35 cellular contexts compared by ENCODE assay signal in genomic region chrX:47162927-47163583, GRCh38.
"Had no signal": no experiment of that assay in that cellular context is flagged by ENCODE, and none has a peak within 500 bp of the region (broad histone marks: within the 10 kb centered on the region; RNA-seq: fewer than 3 reads in every experiment).

No MANE protein-coding gene starts in this region.

- H3K4me1 Mint-ChIP-seq: activated naive CD4-positive, alpha-beta T cell treated with anti-CD3 and anti-CD28 coated beads, Interleukin-2, amount 10 ng/mL, durations not matched to agents 7 days and 5 days; brain; central memory CD8-positive, alpha-beta T cell; endodermal cell had no signal

- H3K9me3 ChIP-seq: gastrocnemius medialis had no signal

- H3K4me1 ChIP-seq: adrenal gland, breast epithelium, foreskin keratinocyte, gastrocnemius medialis had no signal

- H3K27ac Mint-ChIP-seq: activated CD4-positive, alpha-beta memory T cell treated with anti-CD3 and anti-CD28 coated beads for 36 hours; activated CD4-positive, alpha-beta T cell treated with anti-CD3 and anti-CD28 coated beads for 36 hours; activated CD4-positive, alpha-beta T cell treated with anti-CD3 and anti-CD28 coated beads, Interleukin-2, amount 10 ng/mL, durations not matched to agents 24 days and 14 days; activated CD8-positive, alpha-beta memory T cell treated with anti-CD3 and anti-CD28 coated beads, Interleukin-2, amount 10 ng/mL, durations not matched to agents 7 days and 5 days; activated CD8-positive, alpha-beta T cell treated with anti-CD3 and anti-CD28 coated beads, Interleukin-2, amount 10 ng/mL, durations not matched to agents 7 days and 5 days; activated naive CD4-positive, alpha-beta T cell treated with anti-CD3 and anti-CD28 coated beads, Interleukin-2, amount 10 ng/mL, durations not matched to agents 7 days and 5 days; activated T-helper 1 cell treated with anti-CD3 and anti-CD28 coated beads, Interleukin-12 subunit alpha, Interleukin-12 subunit beta, Interleukin-2, Interleukin-4 antibody, amounts not matched to agents 30 ng/mL and 10 ng/mL and 1 ng/mL, durations not matched to agents 14 hours and 24 hours and 36 hours; brain; dendritic cell treated with granulocyte-macrophage colony-stimulating factor and Interleukin-4, amounts not matched to agents 40 ng/mL and 50 ng/mL, for 4 days; endodermal cell; T-helper 17 cell; T-helper 2 cell treated with Interferon-gamma antibody and Interleukin-4, amounts not matched to agents 5 μg/mL and 100 μg/mL, for 36 hours had no signal

- H3K36me3 ChIP-seq: breast epithelium, cardiac muscle cell, gastrocnemius medialis had no signal

- H3K4me3 ChIP-seq: adrenal gland, breast epithelium, cardiac muscle cell, coronary artery, dorsolateral prefrontal cortex, gastrocnemius medialis had no signal

- DNase-seq: activated CD4-positive, alpha-beta memory T cell treated with anti-CD3 and anti-CD28 coated beads for 36 hours; activated CD4-positive, alpha-beta T cell treated with anti-CD3 and anti-CD28 coated beads for 36 hours; activated CD4-positive, alpha-beta T cell treated with anti-CD3 and anti-CD28 coated beads, Interleukin-2, amount 10 ng/mL, durations not matched to agents 24 days and 14 days; activated CD4-positive, CD25-positive, alpha-beta regulatory T cell; activated CD4-positive, CD25-positive, alpha-beta regulatory T cell treated with anti-CD3 and anti-CD28 coated beads, Interleukin-2, amount 50 U/mL, for 72 hours; activated CD8-positive, alpha-beta memory T cell treated with anti-CD3 and anti-CD28 coated beads, Interleukin-2, amount 10 ng/mL, durations not matched to agents 7 days and 5 days; activated CD8-positive, alpha-beta memory T cell treated with anti-CD3 and anti-CD28 coated beads, Interleukin-2, amount 50 U/mL, for 4 hours; activated CD8-positive, alpha-beta T cell treated with anti-CD3 and anti-CD28 coated beads, Interleukin-2, amount 10 ng/mL, durations not matched to agents 7 days and 5 days; activated gamma-delta T cell; activated naive CD4-positive, alpha-beta T cell; activated naive CD4-positive, alpha-beta T cell treated with anti-CD3 and anti-CD28 coated beads, Interleukin-2, amount 10 ng/mL, durations not matched to agents 7 days and 5 days; activated T-cell treated with anti-CD3 and anti-CD28 coated beads, Interleukin-2, amount 50 U/mL, for 1 hour; activated T-cell treated with anti-CD3 and anti-CD28 coated beads, Interleukin-2, amount 50 U/mL, for 48 hours; adrenal gland; amygdala; aorta; effector memory CD4-positive, alpha-beta T cell; endodermal cell; foreskin keratinocyte; gastrocnemius medialis; glutamatergic neuron; T-helper 1 cell; T-helper 17 cell; T1000 had no signal

- ATAC-seq: activated CD4-positive, alpha-beta T cell treated with anti-CD3 and anti-CD28 coated beads for 36 hours; activated CD8-positive, alpha-beta memory T cell treated with anti-CD3 and anti-CD28 coated beads, Interleukin-2, amount 10 ng/mL, durations not matched to agents 7 days and 5 days; activated CD8-positive, alpha-beta T cell treated with anti-CD3 and anti-CD28 coated beads, Interleukin-2, amount 10 ng/mL, durations not matched to agents 7 days and 5 days; activated naive CD4-positive, alpha-beta T cell treated with anti-CD3 and anti-CD28 coated beads, Interleukin-2, amount 50 U/mL, for 72 hours; esophagus mucosa; foreskin keratinocyte; gastrocnemius medialis; T-helper 17 cell had no signal

- H3K27ac ChIP-seq: adrenal gland, breast epithelium, cardiac muscle cell, coronary artery, foreskin keratinocyte, gastrocnemius medialis had no signal

- H3K27me3 Mint-ChIP-seq: activated CD4-positive, alpha-beta memory T cell treated with anti-CD3 and anti-CD28 coated beads for 36 hours; activated CD4-positive, alpha-beta T cell treated with anti-CD3 and anti-CD28 coated beads for 36 hours; activated CD4-positive, alpha-beta T cell treated with anti-CD3 and anti-CD28 coated beads, Interleukin-2, amount 10 ng/mL, durations not matched to agents 24 days and 14 days; activated CD8-positive, alpha-beta memory T cell treated with anti-CD3 and anti-CD28 coated beads, Interleukin-2, amount 10 ng/mL, durations not matched to agents 7 days and 5 days; activated naive CD4-positive, alpha-beta T cell treated with anti-CD3 and anti-CD28 coated beads, Interleukin-2, amount 10 ng/mL, durations not matched to agents 7 days and 5 days; central memory CD8-positive, alpha-beta T cell; dendritic cell treated with granulocyte-macrophage colony-stimulating factor and Interleukin-4, amounts not matched to agents 40 ng/mL and 50 ng/mL, for 4 days; T-helper 17 cell had no signal

- H3K9me3 Mint-ChIP-seq: activated CD4-positive, alpha-beta memory T cell treated with anti-CD3 and anti-CD28 coated beads for 36 hours; activated CD4-positive, alpha-beta T cell treated with anti-CD3 and anti-CD28 coated beads, Interleukin-2, amount 10 ng/mL, durations not matched to agents 24 days and 14 days; activated naive CD4-positive, alpha-beta T cell treated with anti-CD3 and anti-CD28 coated beads, Interleukin-2, amount 10 ng/mL, durations not matched to agents 7 days and 5 days; activated naive CD4-positive, alpha-beta T cell treated with anti-CD3 and anti-CD28 coated beads, Interleukin-2, amount 50 U/mL, for 72 hours; activated T-helper 1 cell treated with anti-CD3 and anti-CD28 coated beads, Interleukin-12 subunit alpha, Interleukin-12 subunit beta, Interleukin-2, Interleukin-4 antibody, amounts not matched to agents 30 ng/mL and 10 ng/mL and 1 ng/mL, durations not matched to agents 14 hours and 24 hours and 36 hours; central memory CD8-positive, alpha-beta T cell; dendritic cell treated with granulocyte-macrophage colony-stimulating factor and Interleukin-4, amounts not matched to agents 40 ng/mL and 50 ng/mL, for 4 days; T-helper 2 cell treated with Interferon-gamma antibody and Interleukin-4, amounts not matched to agents 5 μg/mL and 100 μg/mL, for 36 hours had no signal

- H3K4me3 Mint-ChIP-seq: activated CD4-positive, alpha-beta memory T cell treated with anti-CD3 and anti-CD28 coated beads for 36 hours; activated CD4-positive, alpha-beta T cell treated with anti-CD3 and anti-CD28 coated beads for 36 hours; activated CD4-positive, alpha-beta T cell treated with anti-CD3 and anti-CD28 coated beads, Interleukin-2, amount 10 ng/mL, durations not matched to agents 24 days and 14 days; activated CD8-positive, alpha-beta memory T cell treated with anti-CD3 and anti-CD28 coated beads, Interleukin-2, amount 10 ng/mL, durations not matched to agents 7 days and 5 days; activated CD8-positive, alpha-beta T cell treated with anti-CD3 and anti-CD28 coated beads, Interleukin-2, amount 10 ng/mL, durations not matched to agents 7 days and 5 days; activated naive CD4-positive, alpha-beta T cell treated with anti-CD3 and anti-CD28 coated beads, Interleukin-2, amount 10 ng/mL, durations not matched to agents 7 days and 5 days; activated T-helper 1 cell treated with anti-CD3 and anti-CD28 coated beads, Interleukin-12 subunit alpha, Interleukin-12 subunit beta, Interleukin-2, Interleukin-4 antibody, amounts not matched to agents 30 ng/mL and 10 ng/mL and 1 ng/mL, durations not matched to agents 14 hours and 24 hours and 36 hours; brain; central memory CD8-positive, alpha-beta T cell; dendritic cell treated with granulocyte-macrophage colony-stimulating factor and Interleukin-4, amounts not matched to agents 40 ng/mL and 50 ng/mL, for 4 days; endodermal cell; T-helper 17 cell; T-helper 2 cell treated with Interferon-gamma antibody and Interleukin-4, amounts not matched to agents 5 μg/mL and 100 μg/mL, for 36 hours had no signal

- H3K36me3 Mint-ChIP-seq: activated naive CD4-positive, alpha-beta T cell treated with anti-CD3 and anti-CD28 coated beads, Interleukin-2, amount 50 U/mL, for 72 hours had no signal

- H3K27me3 ChIP-seq: adrenal gland, cardiac muscle cell, foreskin keratinocyte, gastrocnemius medialis had no signal
